8 cellular contexts compared by ENCODE assay signal in genomic region chr9:89310486-89311345, GRCh38. TPM values are rescaled to one million over a fixed set of nuclear protein-coding genes. Genes with fewer than 3 reads are reported as not detected.
DNase-seq lines count a peak whose midpoint lies in the region; TF ChIP-seq lines count a peak whose summit lies in the region.

TSS of gene CKS2 (plus strand) at chr9:89311195. CDS start at chr9:89311293, 98 bp downstream.

- peak within 1 kb of the TSS; percentile 98 for H3K9ac ChIP-seq in ES-I3 (ENCODE audit: low read depth, low read length)
- peak within 1 kb of the TSS; percentile 97 for H3K9ac ChIP-seq in MM.1S (ENCODE audit: low read length)

- TF ChIP-seq CTCF in MM.1S (IDR thresholded peaks at IDR 0.05; ENCODE audit: low read length) (no peak), fibroblast of the aortic adventitia (IDR thresholded peaks at IDR 0.05; ENCODE audit: insufficient read depth, low read length) (no peak), nephron (IDR thresholded peaks at IDR 0.05; ENCODE audit: unreplicated experiment in 3 of 3) (no peak)

- peaks cover 12% of the 10 kb centered on the region for H3K36me3 Mint-ChIP-seq in nephron (ENCODE audit: low read depth)
- peaks cover 66% of the 10 kb centered on the region for H3K36me3 Mint-ChIP-seq in stimulated activated naive CD8-positive, alpha-beta T cell treated with anti-CD3 and anti-CD28 coated beads, Interleukin-15, Interleukin-2, amounts not matched to agents 100 ng/mL and 50 ng/mL, for 24 hours (ENCODE audit: low read depth)

- peak within 1 kb of the TSS; percentile 94 for H3K27ac ChIP-seq in MM.1S (ENCODE audit: low read length)

- H3K4me3 Mint-ChIP-seq in nephron, result peak within 1 kb of the TSS; percentile 93 to 99 (median 97)
- peak within 1 kb of the TSS; percentile 94 for H3K4me3 Mint-ChIP-seq in stimulated activated naive CD8-positive, alpha-beta T cell treated with anti-CD3 and anti-CD28 coated beads, Interleukin-15, Interleukin-2, amounts not matched to agents 100 ng/mL and 50 ng/mL, for 24 hours

- peak within 1 kb of the TSS; percentile 93 for H3K4me2 ChIP-seq in MM.1S (ENCODE audit: low read depth, low read length)

- peaks cover 13% of the 10 kb centered on the region; the same call in 1 of the 2 replicates for H4K20me1 ChIP-seq in MM.1S (ENCODE audit: insufficient read depth, low read length)

- H3K9me3 ChIP-seq in ES-I3 (ENCODE audit: control insufficient read depth, insufficient read depth, low read length) (no peaks in the 10 kb centered on the region), HAP-1 (no peaks in the 10 kb centered on the region), MM.1S (replicated peaks; ENCODE audit: insufficient read depth, low read length) (no peaks in the 10 kb centered on the region)

- H3K27me3 Mint-ChIP-seq in nephron (ENCODE audit: low read depth), result no peaks in the 10 kb centered on the region
- no peaks in the 10 kb centered on the region for H3K27me3 Mint-ChIP-seq in stimulated activated naive CD8-positive, alpha-beta T cell treated with anti-CD3 and anti-CD28 coated beads, Interleukin-15, Interleukin-2, amounts not matched to agents 100 ng/mL and 50 ng/mL, for 24 hours

- peak within 1 kb of the TSS; percentile 98 to 100 (median 99) for H3K27ac Mint-ChIP-seq in nephron
- H3K27ac Mint-ChIP-seq in stimulated activated naive CD8-positive, alpha-beta T cell treated with anti-CD3 and anti-CD28 coated beads, Interleukin-15, Interleukin-2, amounts not matched to agents 100 ng/mL and 50 ng/mL, for 24 hours, result peak within 1 kb of the TSS; percentile 98

- in situ Hi-C loops in HAP-1 (cut with MboI; ENCODE audit: low sequenced_read_pairs), result loop anchor here (25.0 kb wide), 1 partner anchor 352 kb away; no protein-coding TSS in a partner anchor

- peak within 1 kb of the TSS; percentile 63 for H2AFZ ChIP-seq in MM.1S (ENCODE audit: low read length)

- H3K27me3 ChIP-seq in HAP-1 (ENCODE audit: low read depth), result no peaks in the 10 kb centered on the region
- H3K27me3 ChIP-seq in MM.1S (replicated peaks; ENCODE audit: insufficient read depth, low read length), result no peaks in the 10 kb centered on the region

- peaks cover 33% of the 10 kb centered on the region for H3K4me1 Mint-ChIP-seq in nephron
- peaks cover 62% of the 10 kb centered on the region for H3K4me1 Mint-ChIP-seq in stimulated activated naive CD8-positive, alpha-beta T cell treated with anti-CD3 and anti-CD28 coated beads, Interleukin-15, Interleukin-2, amounts not matched to agents 100 ng/mL and 50 ng/mL, for 24 hours (ENCODE audit: low read depth)

- peaks cover 7% of the 10 kb centered on the region for H3K4me1 ChIP-seq in ES-I3 (ENCODE audit: insufficient read depth, low read length)
- peaks cover 27% of the 10 kb centered on the region for H3K4me1 ChIP-seq in HAP-1
- peaks cover 26% of the 10 kb centered on the region for H3K4me1 ChIP-seq in MM.1S (ENCODE audit: low read length)

- no peaks in the 10 kb centered on the region for H3K9me3 Mint-ChIP-seq in nephron
- H3K9me3 Mint-ChIP-seq in stimulated activated naive CD8-positive, alpha-beta T cell treated with anti-CD3 and anti-CD28 coated beads, Interleukin-15, Interleukin-2, amounts not matched to agents 100 ng/mL and 50 ng/mL, for 24 hours, result no peaks in the 10 kb centered on the region

- H3K36me3 ChIP-seq in ES-I3 (ENCODE audit: insufficient read depth, low read length), result peaks cover 3% of the 10 kb centered on the region; the same call in 1 of the 2 replicates
- peaks cover 38% of the 10 kb centered on the region for H3K36me3 ChIP-seq in HAP-1 (replicated peaks)
- H3K36me3 ChIP-seq in MM.1S (replicated peaks; ENCODE audit: insufficient read depth, low read length), result peaks cover 5% of the 10 kb centered on the region; the same call in 1 of the 2 replicates

- H3K4me3 ChIP-seq in HAP-1, result peak within 1 kb of the TSS; percentile 85
- peak within 1 kb of the TSS; percentile 94 for H3K4me3 ChIP-seq in MM.1S (ENCODE audit: low read length)
- H3K4me3 ChIP-seq in fibroblast of the aortic adventitia (ENCODE audit: low read depth, low read length), result peak within 1 kb of the TSS; percentile 84

- peaks cover 56% of the 10 kb centered on the region for H3K79me2 ChIP-seq in MM.1S (ENCODE audit: low read length)

- DNase-seq in HAP-1 (ENCODE audit: low spot score in 2 of 2), result peak; percentile 98 to 99
- DNase-seq in MM.1S, result peak; percentile 100
- DNase-seq in SIG-M5 (lab: John Stamatoyannopoulos, UW), result peak; percentile 97
- DNase-seq in activated gamma-delta T cell (lab: John Stamatoyannopoulos, UW), result peak; percentile 99
- peak; percentile 100 for DNase-seq in fibroblast of the aortic adventitia (ENCODE audit: low read depth)

- H3F3A ChIP-seq in MM.1S (ENCODE audit: insufficient read depth, low read length), result peaks cover 27% of the 10 kb centered on the region

- no peaks in the 10 kb centered on the region for H3K9me2 ChIP-seq in MM.1S (replicated peaks; ENCODE audit: insufficient read depth, low read length)

RNA-seq across cellular contexts. Expression of gene CKS2, which starts in this region (rescaled TPM):
- 4.2 and 104 TPM in 2 replicates for total RNA-seq in fibroblast of the aortic adventitia (ENCODE audit: low replicate concordance)

Comparison
In these comparisons a context has a peak if more than half of its experiments do, and no peak if none do; other contexts are left out.
1. Peak in every context shown above with its lines: DNase-seq, H3K4me3 ChIP-seq and H3K27ac ChIP-seq.